12 cellular contexts compared by ENCODE assay signal in genomic region chr5:137758719-137759312, GRCh38. TPM values are rescaled to one million over a fixed set of nuclear protein-coding genes. Genes with fewer than 3 reads are reported as not detected.
DNase-seq lines count a peak whose midpoint lies in the region; ATAC-seq and TF ChIP-seq lines count a peak whose summit lies in the region.
"Had no signal": no experiment of that assay in that cellular context is flagged by ENCODE, and none has a peak within 500 bp of the region (broad histone marks: within the 10 kb centered on the region; RNA-seq: fewer than 3 reads in every experiment).

No MANE protein-coding gene starts in this region.

- 0 out of 2 replicates have a peak, but pooled peaks cover 5% of the 10 kb centered on the region for H3K27me3 ChIP-seq in OCI-LY3 (ENCODE audit: low read depth, low read length)
- H3K27me3 ChIP-seq in upper lobe of left lung: no peaks in the 10 kb centered on the region
- no peaks in the 10 kb centered on the region for H3K27me3 ChIP-seq in left ventricle myocardium inferior (ENCODE audit: low read depth)
- H3K27me3 ChIP-seq: BE2C had no signal

- H3K27ac ChIP-seq in OCI-LY3 (ENCODE audit: low read length) (no peak overlapping the region), upper lobe of left lung (no peak overlapping the region), left ventricle myocardium inferior (replicated peaks) (no peak overlapping the region)
- H3K27ac ChIP-seq: parathyroid adenoma had no signal

- 67 to 72% methylated on average over 6 of the region's 6 CpGs for WGBS in upper lobe of left lung, 2 donors

- H3K9me3 ChIP-seq in OCI-LY3 (ENCODE audit: insufficient read depth, low read length) (no peaks in the 10 kb centered on the region), upper lobe of left lung (no peaks in the 10 kb centered on the region), left ventricle myocardium inferior (replicated peaks) (no peaks in the 10 kb centered on the region)
- H3K9me3 ChIP-seq: BE2C had no signal

- no peak for TF ChIP-seq POLR2A in upper lobe of left lung (IDR thresholded peaks at IDR 0.05)

- peaks cover 4% of the 10 kb centered on the region for H3K79me2 ChIP-seq in OCI-LY3 (ENCODE audit: low read length)

- H3K36me3 ChIP-seq in OCI-LY3 (replicated peaks; ENCODE audit: low read depth, low read length) (no peaks in the 10 kb centered on the region), upper lobe of left lung (no peaks in the 10 kb centered on the region), left ventricle myocardium inferior (no peaks in the 10 kb centered on the region)

- no peak overlapping the region for H3K4me3 ChIP-seq in GM12865 (ENCODE audit: low read depth, low read length)
- H3K4me3 ChIP-seq in OCI-LY3 (ENCODE audit: low read length): peak overlapping the region; percentile 30; the same call in 1 of the 2 replicates
- no peak overlapping the region for H3K4me3 ChIP-seq in upper lobe of left lung
- H3K4me3 ChIP-seq in left ventricle myocardium inferior: no peak overlapping the region

- ATAC-seq in GM19351 (IDR thresholded peaks at IDR 0.05; ENCODE audit: unreplicated experiment): peak; percentile 45
- peak; percentile 40 for ATAC-seq in HG02885 (IDR thresholded peaks at IDR 0.05; ENCODE audit: poor library complexity, unreplicated experiment)
- no peak for ATAC-seq in upper lobe of left lung (ENCODE audit: low FRiP score in 2 of 2)
- ATAC-seq in esophagus mucosa: no peak
- no peak for ATAC-seq in GM21723 (IDR thresholded peaks at IDR 0.05; ENCODE audit: unreplicated experiment)

- intact Hi-C loops in left ventricle myocardium inferior (cut with micrococcal nuclease): no loop called here

- no peak overlapping the region for H3K9ac ChIP-seq in OCI-LY3 (ENCODE audit: low read length)
- H3K9ac ChIP-seq: parathyroid adenoma had no signal

- H3K4me1 ChIP-seq in OCI-LY3 (ENCODE audit: low read length) (peaks cover 20% of the 10 kb centered on the region), upper lobe of left lung (peaks cover 3 to 9% (median 4%) of the 10 kb centered on the region in 4 donors), left ventricle myocardium inferior (peaks cover 14% of the 10 kb centered on the region)
- H3K4me1 ChIP-seq: parathyroid adenoma had no signal

- H3K4me2 ChIP-seq in OCI-LY3 (ENCODE audit: low read length): peak overlapping the region; percentile 55

- no peaks in the 10 kb centered on the region for H4K20me1 ChIP-seq in OCI-LY3 (ENCODE audit: insufficient read depth, low read length)

- TF ChIP-seq CTCF in GM12865 (IDR thresholded peaks at IDR 0.05; ENCODE audit: insufficient read depth, low read depth, low read length, missing control alignments): no peak
- TF ChIP-seq CTCF in OCI-LY3 (IDR thresholded peaks at IDR 0.05; ENCODE audit: low read depth, low read length): no peak
- no peak for TF ChIP-seq CTCF in upper lobe of left lung (IDR thresholded peaks at IDR 0.05)
- no peak for TF ChIP-seq CTCF in left ventricle myocardium inferior (IDR thresholded peaks at IDR 0.05; ENCODE audit: borderline replicate concordance)

- no peak overlapping the region for H2AFZ ChIP-seq in OCI-LY3 (ENCODE audit: low read depth, low read length)
- H2AFZ ChIP-seq: parathyroid adenoma had no signal

- TF ChIP-seq EP300 in upper lobe of left lung (IDR thresholded peaks at IDR 0.05): no peak

- DNase-seq in GM12865 (ENCODE audit: low read depth): peak; percentile 89
- DNase-seq in upper lobe of left lung: no peak
- DNase-seq in left ventricle myocardium inferior: no peak
- DNase-seq: BE2C; NCI-H2081; stimulated activated CD4-positive, alpha-beta T cell treated with anti-CD3 and anti-CD28 coated beads, Interleukin-4, amount 100 ng/mL, for 24 hours had no signal

RNA-seq across cellular contexts. Expression of gene HNRNPA0, which starts 4.7 kb away (rescaled TPM):
- total RNA-seq in upper lobe of left lung (10 to 100 TPM in 5 of 6 donors, 1 to 10 TPM in 1; 8.4 to 26.3 (median 14.6) TPM), left ventricle myocardium inferior (13.1 TPM), esophagus mucosa (17.9 TPM)

RNA-seq across cellular contexts. Expression of gene KLHL3, which starts 22.9 kb away (rescaled TPM):
- total RNA-seq in upper lobe of left lung: 10 to 100 TPM in 1 of 6 donors, 1 to 10 TPM in 5; 2.7 to 17.8 (median 5.2) TPM
- total RNA-seq in left ventricle myocardium inferior: 26.3 TPM
- total RNA-seq in esophagus mucosa: 4.4 TPM

Comparison
In these comparisons a context has a peak if more than half of its experiments do, and no peak if none do; other contexts are left out.
1. ATAC-seq: peak in GM19351 (single experiment) and HG02885 (single experiment); none in upper lobe of left lung (0 of 2), esophagus mucosa (single experiment) and GM21723 (single experiment).